Comparison of ENCODE assay signal across 14 cellular contexts in the genomic region with DNA sequence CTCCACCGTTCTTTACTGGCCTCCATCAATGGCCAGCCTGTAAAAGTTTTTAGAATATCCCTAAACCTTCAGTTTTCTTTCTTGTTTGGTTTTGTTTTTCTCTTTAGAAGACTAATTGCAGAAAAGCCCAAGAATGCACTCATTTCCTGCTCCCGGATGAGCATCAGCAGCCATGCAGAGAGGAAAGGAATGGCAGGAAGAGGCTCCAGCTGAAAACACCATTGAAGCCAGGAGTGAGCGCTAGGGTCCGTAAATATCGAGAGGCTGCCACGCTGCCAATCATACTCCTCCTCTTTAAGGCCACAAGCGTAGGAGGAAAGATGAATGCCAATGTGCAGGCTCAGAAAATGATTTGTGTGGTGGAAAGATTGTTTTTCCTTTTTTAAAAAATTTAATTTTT. TPM values are rescaled to one million over a fixed set of nuclear protein-coding genes. Genes with fewer than 3 reads are reported as not detected.
DNase-seq lines count a peak whose midpoint lies in the region; ATAC-seq and TF ChIP-seq lines count a peak whose summit lies in the region.
"Had no signal": no experiment of that assay in that cellular context is flagged by ENCODE, and none has a peak within 500 bp of the region (broad histone marks: within the 10 kb centered on the region; RNA-seq: fewer than 3 reads in every experiment).

No MANE protein-coding gene starts in this region.

- H3K27me3 ChIP-seq in DOHH2 (ENCODE audit: control insufficient read depth, low read length) (no peaks in the 10 kb centered on the region), parathyroid adenoma (ENCODE audit: control insufficient read depth, insufficient read depth, low read length) (no peaks in the 10 kb centered on the region), lower lobe of right lung (ENCODE audit: low read depth) (no peaks in the 10 kb centered on the region)

- TF ChIP-seq CTCF in DOHH2 (IDR thresholded peaks at IDR 0.05; ENCODE audit: low read depth, low read length, poor library complexity, severe bottlenecking) (no peak), parathyroid adenoma (IDR thresholded peaks at IDR 0.05) (no peak), lower lobe of right lung (IDR thresholded peaks at IDR 0.05) (no peak)

- DNase-seq in foreskin melanocyte (peak; percentile 17), OCI-M2 (lab: John Stamatoyannopoulos, UW; ENCODE audit: unreplicated experiment) (no peak), lower lobe of right lung (no peak), NCI-H146 (lab: John Stamatoyannopoulos, UW) (no peak)
- DNase-seq: activated CD4-positive, alpha-beta T cell treated with anti-CD3 and anti-CD28 coated beads for 48 hours; activated T-cell treated with anti-CD3 and anti-CD28 coated beads, Interleukin-2, amount 50 U/mL, for 48 hours; aorta; effector CD8-positive, alpha-beta T cell had no signal

- H3K27ac ChIP-seq in DOHH2 (ENCODE audit: low read depth, low read length) (peak overlapping the region; percentile 17; the same call in 1 of the 2 replicates), parathyroid adenoma (no peak overlapping the region), lower lobe of right lung (no peak overlapping the region)

- H3K9me2 ChIP-seq in DOHH2 (replicated peaks; ENCODE audit: control insufficient read depth, low read length): no peaks in the 10 kb centered on the region

- no peak overlapping the region for H3K4me3 ChIP-seq in DOHH2 (ENCODE audit: low read length)
- no peak overlapping the region for H3K4me3 ChIP-seq in parathyroid adenoma (ENCODE audit: low read depth, low read length)
- H3K4me3 ChIP-seq in lower lobe of right lung: no peak overlapping the region

- no peak overlapping the region for H3K9ac ChIP-seq in parathyroid adenoma

- H3K36me3 ChIP-seq in DOHH2 (ENCODE audit: control insufficient read depth, low read length) (peaks cover 91% of the 10 kb centered on the region), parathyroid adenoma (ENCODE audit: control insufficient read depth, insufficient read depth, low read length) (no peaks in the 10 kb centered on the region), lower lobe of right lung (no peaks in the 10 kb centered on the region)

- peaks cover 66% of the 10 kb centered on the region for H3K4me1 ChIP-seq in DOHH2 (ENCODE audit: control insufficient read depth, low read length)
- H3K4me1 ChIP-seq in parathyroid adenoma: no peaks in the 10 kb centered on the region
- no peaks in the 10 kb centered on the region for H3K4me1 ChIP-seq in lower lobe of right lung

- no peaks in the 10 kb centered on the region for H4K20me1 ChIP-seq in DOHH2 (ENCODE audit: control insufficient read depth, insufficient read depth, low read depth, low read length)

- no peak overlapping the region for H2AFZ ChIP-seq in parathyroid adenoma

- intact Hi-C loops in lower lobe of right lung (cut with DNase I): no loop called here

- ATAC-seq in SK-N-SH treated with all-trans-retinoic acid at 6 μM for 48 hours (peak; percentile 60), HG02623 (IDR thresholded peaks at IDR 0.05; ENCODE audit: unreplicated experiment) (no peak), lower lobe of right lung (no peak)

- H3K9me3 ChIP-seq in DOHH2 (ENCODE audit: control insufficient read depth, insufficient read depth, low read length) (no peaks in the 10 kb centered on the region), parathyroid adenoma (ENCODE audit: control insufficient read depth, low read length) (no peaks in the 10 kb centered on the region), lower lobe of right lung (no peaks in the 10 kb centered on the region)

- H3K4me2 ChIP-seq in DOHH2 (ENCODE audit: low read length) (0 out of 2 replicates have a peak overlapping the region, but pooled peaks have one; percentile 30), parathyroid adenoma (ENCODE audit: low read length) (peak overlapping the region; percentile 20)

- peaks cover 18% of the 10 kb centered on the region for H3F3A ChIP-seq in DOHH2 (ENCODE audit: control insufficient read depth, insufficient read depth)

- H3K79me2 ChIP-seq in DOHH2 (ENCODE audit: control insufficient read depth, low read length): peaks cover 33% of the 10 kb centered on the region
- no peaks in the 10 kb centered on the region for H3K79me2 ChIP-seq in parathyroid adenoma

TF ChIP-seq in SK-N-SH treated with all-trans-retinoic acid at 6 μM for 48 hours, 23 proteins besides CTCF, POLR2A, EP300 and RAD21 (continues in another document):
- no peak for TF ChIP-seq ZFP30 (CRISPR knock-in tag; IDR thresholded peaks at IDR 0.05)
- no peak for TF ChIP-seq ARNTL (CRISPR knock-in tag; IDR thresholded peaks at IDR 0.05; ENCODE audit: borderline replicate concordance, low read depth)
- TF ChIP-seq ZFP3 (CRISPR knock-in tag; IDR thresholded peaks at IDR 0.05): no peak
- TF ChIP-seq OSR1 (CRISPR knock-in tag; IDR thresholded peaks at IDR 0.05): no peak
- no peak for TF ChIP-seq RARB (CRISPR knock-in tag; IDR thresholded peaks at IDR 0.05)
- TF ChIP-seq ZNF8 (CRISPR knock-in tag; IDR thresholded peaks at IDR 0.05): no peak
- TF ChIP-seq, protein P1, sequence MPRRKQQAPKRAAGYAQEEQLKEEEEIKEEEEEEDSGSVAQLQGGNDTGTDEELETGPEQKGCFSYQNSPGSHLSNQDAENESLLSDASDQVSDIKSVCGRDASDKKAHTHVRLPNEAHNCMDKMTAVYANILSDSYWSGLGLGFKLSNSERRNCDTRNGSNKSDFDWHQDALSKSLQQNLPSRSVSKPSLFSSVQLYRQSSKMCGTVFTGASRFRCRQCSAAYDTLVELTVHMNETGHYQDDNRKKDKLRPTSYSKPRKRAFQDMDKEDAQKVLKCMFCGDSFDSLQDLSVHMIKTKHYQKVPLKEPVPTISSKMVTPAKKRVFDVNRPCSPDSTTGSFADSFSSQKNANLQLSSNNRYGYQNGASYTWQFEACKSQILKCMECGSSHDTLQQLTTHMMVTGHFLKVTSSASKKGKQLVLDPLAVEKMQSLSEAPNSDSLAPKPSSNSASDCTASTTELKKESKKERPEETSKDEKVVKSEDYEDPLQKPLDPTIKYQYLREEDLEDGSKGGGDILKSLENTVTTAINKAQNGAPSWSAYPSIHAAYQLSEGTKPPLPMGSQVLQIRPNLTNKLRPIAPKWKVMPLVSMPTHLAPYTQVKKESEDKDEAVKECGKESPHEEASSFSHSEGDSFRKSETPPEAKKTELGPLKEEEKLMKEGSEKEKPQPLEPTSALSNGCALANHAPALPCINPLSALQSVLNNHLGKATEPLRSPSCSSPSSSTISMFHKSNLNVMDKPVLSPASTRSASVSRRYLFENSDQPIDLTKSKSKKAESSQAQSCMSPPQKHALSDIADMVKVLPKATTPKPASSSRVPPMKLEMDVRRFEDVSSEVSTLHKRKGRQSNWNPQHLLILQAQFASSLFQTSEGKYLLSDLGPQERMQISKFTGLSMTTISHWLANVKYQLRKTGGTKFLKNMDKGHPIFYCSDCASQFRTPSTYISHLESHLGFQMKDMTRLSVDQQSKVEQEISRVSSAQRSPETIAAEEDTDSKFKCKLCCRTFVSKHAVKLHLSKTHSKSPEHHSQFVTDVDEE (CRISPR knock-in tag; IDR thresholded peaks at IDR 0.05): no peak
- TF ChIP-seq, protein P2, sequence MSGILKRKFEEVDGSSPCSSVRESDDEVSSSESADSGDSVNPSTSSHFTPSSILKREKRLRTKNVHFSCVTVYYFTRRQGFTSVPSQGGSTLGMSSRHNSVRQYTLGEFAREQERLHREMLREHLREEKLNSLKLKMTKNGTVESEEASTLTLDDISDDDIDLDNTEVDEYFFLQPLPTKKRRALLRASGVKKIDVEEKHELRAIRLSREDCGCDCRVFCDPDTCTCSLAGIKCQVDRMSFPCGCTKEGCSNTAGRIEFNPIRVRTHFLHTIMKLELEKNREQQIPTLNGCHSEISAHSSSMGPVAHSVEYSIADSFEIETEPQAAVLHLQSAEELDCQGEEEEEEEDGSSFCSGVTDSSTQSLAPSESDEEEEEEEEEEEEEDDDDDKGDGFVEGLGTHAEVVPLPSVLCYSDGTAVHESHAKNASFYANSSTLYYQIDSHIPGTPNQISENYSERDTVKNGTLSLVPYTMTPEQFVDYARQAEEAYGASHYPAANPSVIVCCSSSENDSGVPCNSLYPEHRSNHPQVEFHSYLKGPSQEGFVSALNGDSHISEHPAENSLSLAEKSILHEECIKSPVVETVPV (CRISPR knock-in tag; IDR thresholded peaks at IDR 0.05): no peak
- no peak for TF ChIP-seq SNAI2 (CRISPR knock-in tag; IDR thresholded peaks at IDR 0.05)
- no peak for TF ChIP-seq ISL1 (CRISPR knock-in tag; IDR thresholded peaks at IDR 0.05)
- TF ChIP-seq GLIS3 (CRISPR knock-in tag; IDR thresholded peaks at IDR 0.05): no peak
- TF ChIP-seq TCF4 (CRISPR knock-in tag; IDR thresholded peaks at IDR 0.05; ENCODE audit: borderline replicate concordance): no peak
- TF ChIP-seq BACH2 (CRISPR knock-in tag; IDR thresholded peaks at IDR 0.05; ENCODE audit: borderline replicate concordance): no peak
- TF ChIP-seq, protein P3, sequence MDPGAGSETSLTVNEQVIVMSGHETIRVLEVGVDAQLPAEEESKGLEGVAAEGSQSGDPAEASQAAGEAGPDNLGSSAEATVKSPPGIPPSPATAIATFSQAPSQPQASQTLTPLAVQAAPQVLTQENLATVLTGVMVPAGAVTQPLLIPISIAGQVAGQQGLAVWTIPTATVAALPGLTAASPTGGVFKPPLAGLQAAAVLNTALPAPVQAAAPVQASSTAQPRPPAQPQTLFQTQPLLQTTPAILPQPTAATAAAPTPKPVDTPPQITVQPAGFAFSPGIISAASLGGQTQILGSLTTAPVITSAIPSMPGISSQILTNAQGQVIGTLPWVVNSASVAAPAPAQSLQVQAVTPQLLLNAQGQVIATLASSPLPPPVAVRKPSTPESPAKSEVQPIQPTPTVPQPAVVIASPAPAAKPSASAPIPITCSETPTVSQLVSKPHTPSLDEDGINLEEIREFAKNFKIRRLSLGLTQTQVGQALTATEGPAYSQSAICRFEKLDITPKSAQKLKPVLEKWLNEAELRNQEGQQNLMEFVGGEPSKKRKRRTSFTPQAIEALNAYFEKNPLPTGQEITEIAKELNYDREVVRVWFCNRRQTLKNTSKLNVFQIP (CRISPR knock-in tag; IDR thresholded peaks at IDR 0.05; ENCODE audit: borderline replicate concordance, low read depth): no peak
- no peak for TF ChIP-seq ZNF565 (CRISPR knock-in tag; conservative IDR thresholded peaks at IDR 0.05; ENCODE audit: low read depth)
- no peak for TF ChIP-seq PPARA (CRISPR knock-in tag; IDR thresholded peaks at IDR 0.05; ENCODE audit: borderline replicate concordance)

RNA-seq across cellular contexts. Expression of a gene that starts 57.4 kb away (rescaled TPM):
- total RNA-seq in lower lobe of right lung: not detected
- total RNA-seq: T-helper 1 cell treated with Interleukin-12 subunit alpha and Interleukin-12 subunit beta and Interleukin-4 antibody, amounts not matched to agents 30 ng/mL and 1 ng/mL, for 36 hours; temporal lobe had no signal

RNA-seq across cellular contexts. Expression of a gene that starts 57.5 kb away (rescaled TPM):
- total RNA-seq in lower lobe of right lung: 18.4 TPM
